1 cellular context compared by ENCODE assay signal in genomic region chr12:96193725-96194571, GRCh38.
A peak's percentile ranks its signal among the peaks of the same experiment; 100 is the strongest.
TF ChIP-seq lines count a peak whose summit lies in the region.

Gene ELK3, plus strand, starts transcription at chr12:96194375.

TF ChIP-seq in HepG2, 621 proteins besides CTCF, POLR2A, EP300 and RAD21 (continued from another document and continues in another):
- TF ChIP-seq ZNF362 (CRISPR knock-in tag; IDR thresholded peaks at IDR 0.05; ENCODE audit: borderline replicate concordance), result no peak; the same call in 1 of the 2 replicates
- TF ChIP-seq ZNF354B (CRISPR knock-in tag; IDR thresholded peaks at IDR 0.05), result no peak
- no peak for TF ChIP-seq ISL2 (CRISPR knock-in tag; IDR thresholded peaks at IDR 0.05)
- no peak for TF ChIP-seq ZFP1 (CRISPR knock-in tag; IDR thresholded peaks at IDR 0.05)
- TF ChIP-seq RARA (CRISPR knock-in tag; IDR thresholded peaks at IDR 0.05), result no peak
- TF ChIP-seq ETV6 (CRISPR knock-in tag; conservative IDR thresholded peaks at IDR 0.05), result no peak
- no peak for TF ChIP-seq PRDM15 (CRISPR knock-in tag; IDR thresholded peaks at IDR 0.05)
- TF ChIP-seq ZNF776 (CRISPR knock-in tag; IDR thresholded peaks at IDR 0.05), result 0 out of 2 replicates have a peak, but pooled peaks have one; percentile 53
- TF ChIP-seq GATA4 (IDR thresholded peaks at IDR 0.05; ENCODE audit: borderline replicate concordance, low read depth), result no peak
- TF ChIP-seq ZNF614 (CRISPR knock-in tag; IDR thresholded peaks at IDR 0.05; ENCODE audit: borderline replicate concordance), result no peak
- TF ChIP-seq ZNF883 (CRISPR knock-in tag; IDR thresholded peaks at IDR 0.05; ENCODE audit: not compliant biosample characterization), result peak; percentile 25
- TF ChIP-seq ZBTB14 (CRISPR knock-in tag; IDR thresholded peaks at IDR 0.05), result peak; percentile 48; the same call in 1 of the 2 replicates
- TF ChIP-seq ZNF547 (CRISPR knock-in tag; IDR thresholded peaks at IDR 0.05), result no peak
- peak; percentile 65 for TF ChIP-seq FOXA3 (CRISPR knock-in tag; IDR thresholded peaks at IDR 0.05)
- peak; percentile 45; the same call in 1 of the 2 replicates for TF ChIP-seq POLR2G (IDR thresholded peaks at IDR 0.05; ENCODE audit: low read depth, low read length)
- no peak for TF ChIP-seq ZBTB40 (IDR thresholded peaks at IDR 0.05)
- TF ChIP-seq ZBTB40 (CRISPR knock-in tag; IDR thresholded peaks at IDR 0.05), result 0 out of 2 replicates have a peak, but pooled peaks have one; percentile 31
- TF ChIP-seq FOXJ3 (CRISPR knock-in tag; IDR thresholded peaks at IDR 0.05; ENCODE audit: borderline replicate concordance), result no peak
- peak; percentile 79 for TF ChIP-seq ZMYM2 (CRISPR knock-in tag; IDR thresholded peaks at IDR 0.05)
- TF ChIP-seq ZNF333 (CRISPR knock-in tag; IDR thresholded peaks at IDR 0.05; ENCODE audit: borderline replicate concordance), result no peak
- no peak for TF ChIP-seq SOX6 (IDR thresholded peaks at IDR 0.05)
- no peak; the same call in 1 of the 2 replicates for TF ChIP-seq SOX6 (CRISPR knock-in tag; IDR thresholded peaks at IDR 0.05)
- no peak for TF ChIP-seq NFYC (CRISPR knock-in tag; IDR thresholded peaks at IDR 0.05)
- no peak for TF ChIP-seq ZNF142 (CRISPR knock-in tag; IDR thresholded peaks at IDR 0.05)
- no peak for TF ChIP-seq ZNF18 (CRISPR knock-in tag; IDR thresholded peaks at IDR 0.05; ENCODE audit: insufficient replicate concordance)
- TF ChIP-seq PHF5A (CRISPR knock-in tag; IDR thresholded peaks at IDR 0.05; ENCODE audit: low read depth, unreplicated experiment), result no peak
- TF ChIP-seq ZFY (CRISPR knock-in tag; IDR thresholded peaks at IDR 0.05), result peak; percentile 52; the same call in 1 of the 2 replicates
- no peak for TF ChIP-seq XBP1 (CRISPR knock-in tag; IDR thresholded peaks at IDR 0.05)
- peak; percentile 29; the same call in 1 of the 2 replicates for TF ChIP-seq PHF20 (CRISPR knock-in tag; IDR thresholded peaks at IDR 0.05)
- no peak for TF ChIP-seq KLF9 (CRISPR knock-in tag; IDR thresholded peaks at IDR 0.05; ENCODE audit: low read depth)
- peak; percentile 23; the same call in 1 of the 2 replicates for TF ChIP-seq MYC (CRISPR knock-in tag; IDR thresholded peaks at IDR 0.05; ENCODE audit: borderline replicate concordance)
- TF ChIP-seq ZNF343 (CRISPR knock-in tag; IDR thresholded peaks at IDR 0.05), result 0 out of 2 replicates have a peak, but pooled peaks have one; percentile 26
- TF ChIP-seq TAF15 (IDR thresholded peaks at IDR 0.05; ENCODE audit: low read depth, low read length, poor library complexity, severe bottlenecking), result no peak
- no peak for TF ChIP-seq NRL (CRISPR knock-in tag; IDR thresholded peaks at IDR 0.05; ENCODE audit: borderline replicate concordance)
